Comparison of ENCODE assay signal across 3 cellular contexts in the genomic region with DNA sequence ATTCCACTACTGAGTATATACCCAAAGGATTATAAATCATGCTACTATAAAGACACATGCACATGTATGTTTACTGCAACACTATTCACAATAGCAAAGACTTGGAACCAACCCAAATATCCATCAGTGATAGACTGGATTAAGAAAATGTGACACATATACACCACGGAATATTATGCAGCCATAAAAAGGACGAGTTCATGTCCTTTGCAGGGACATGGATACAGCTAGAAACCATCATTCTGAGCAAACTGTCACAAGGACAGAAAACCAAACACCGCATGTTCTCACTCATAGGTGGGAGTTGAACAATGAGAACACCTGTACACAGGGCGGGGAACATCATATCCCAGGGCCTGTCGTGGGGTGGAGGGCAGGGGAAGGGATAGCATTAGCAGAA.
A peak's percentile ranks its signal among the peaks of the same experiment; 100 is the strongest.
DNase-seq lines count a peak whose midpoint lies in the region; ATAC-seq, FAIRE-seq and TF ChIP-seq lines count a peak whose summit lies in the region.
"Not testable (repeated sequence)": the region's sequence is repeated elsewhere in the genome, so short reads cannot be mapped to it uniquely, and the experiment has no call there.

No MANE protein-coding gene starts in this region.

- not testable (repeated sequence) for H3K9me3 Mint-ChIP-seq in neural crest cell

- intact Hi-C loops in K562 (cut with micrococcal nuclease), result not testable (repeated sequence)

- not testable (repeated sequence) for FAIRE-seq in K562 (lab: Jason Lieb, UNC)

- H3K9ac ChIP-seq in K562 (ENCODE audit: insufficient read depth in 1 of 2, low read depth in 2 of 2, low read length in 2 of 2), result not testable (repeated sequence)

- H3K36me3 Mint-ChIP-seq in neural crest cell (ENCODE audit: low read depth), result peaks cover 19% of the 10 kb centered on the region

- in situ Hi-C loops in K562 (cut with MboI), result not testable (repeated sequence)

- H3K79me2 ChIP-seq in K562 (ENCODE audit: control insufficient read depth, insufficient read depth, low read length), result not testable (repeated sequence)

- TF ChIP-seq POLR2A in K562 (conservative IDR thresholded peaks at IDR 0.05), result not testable (repeated sequence)

- H3K4me1 Mint-ChIP-seq in neural crest cell, result peaks cover 13% of the 10 kb centered on the region

- H4K20me1 ChIP-seq in K562 (replicated peaks; ENCODE audit: control insufficient read depth, insufficient read depth, low read length), result not testable (repeated sequence)

- not testable (repeated sequence) for BruUV-seq in K562 (replicated peaks; lab: Mats Ljungman, UMichigan)

- WGBS in K562 (ENCODE audit: insufficient coverage, low coverage, missing lambda C conversion rate), result 4% methylated on average over 5 of the region's 5 CpGs

- H3K4me2 ChIP-seq in K562 (ENCODE audit: insufficient read depth, low read length), result not testable (repeated sequence)

- not testable (repeated sequence) for TF ChIP-seq CTCF in HEK293 (tag by site-specific recombination; IDR thresholded peaks at IDR 0.05); K562 (IDR thresholded peaks at IDR 0.05 in 2 of 3, conservative IDR thresholded peaks at IDR 0.05 in 1 of 3; ENCODE audit: insufficient read depth in 2 of 3, low read depth in 1 of 3, low read length in 3 of 3); neural crest cell (conservative IDR thresholded peaks at IDR 0.05)

- not testable (repeated sequence) for DNase-seq in K562 (ENCODE audit: extremely low read depth in 1 of 4, low spot score in 3 of 4); neural crest cell (ENCODE audit: low read depth, low spot score)

- H3K9me1 ChIP-seq in K562 (ENCODE audit: control insufficient read depth, insufficient read depth, low read length), result not testable (repeated sequence)

- not testable (repeated sequence) for H3K27me3 Mint-ChIP-seq in neural crest cell (ENCODE audit: low read depth)

- H3K27ac ChIP-seq in HEK293 (ENCODE audit: extremely low read depth, low read depth, low read length); K562 (ENCODE audit: extremely low read depth, low read depth, low read length): not testable (repeated sequence)

- CTCF ChIA-PET in HEK293 (lab: Yijun Ruan, JAX); K562 (lab: Yijun Ruan, JAX; ENCODE audit: low intra/inter-chr PET ratio): not testable (repeated sequence)

- POLR2A ChIA-PET in HEK293 (lab: Yijun Ruan, JAX); K562 (lab: Yijun Ruan, JAX): not testable (repeated sequence)

- H3K4me3 ChIP-seq in HEK293 (ENCODE audit: low read depth, low read length); K562: not testable (repeated sequence)

- TF ChIP-seq EP300 in K562 (IDR thresholded peaks at IDR 0.05; ENCODE audit: low read length), result not testable (repeated sequence)

- not testable (repeated sequence) for H3K36me3 ChIP-seq in HEK293 (ENCODE audit: control insufficient read depth in 2 of 2, insufficient read depth in 1 of 2, low read length in 2 of 2); K562 (ENCODE audit: control insufficient read depth, insufficient read depth, low read length)

- H2AFZ ChIP-seq in K562 (ENCODE audit: low read depth, low read length), result not testable (repeated sequence)

- H3K27ac Mint-ChIP-seq in neural crest cell (ENCODE audit: unreplicated experiment), result peak overlapping the region; percentile 35

- not testable (repeated sequence) for ATAC-seq in K562

- not testable (repeated sequence) for H3K9me3 ChIP-seq in HEK293 (ENCODE audit: control insufficient read depth, insufficient read depth, low read depth, low read length); K562 (replicated peaks; ENCODE audit: control insufficient read depth, insufficient read depth, low read depth, low read length)

- H3K4me1 ChIP-seq in HEK293 (ENCODE audit: control insufficient read depth, insufficient read depth, low read length); K562 (replicated peaks in 1 of 2; ENCODE audit: control insufficient read depth in 2 of 2, insufficient read depth in 2 of 2, low read length in 2 of 2): not testable (repeated sequence)

- not testable (repeated sequence) for TF ChIP-seq RAD21 in K562 (CRISPR knock-in tag; conservative IDR thresholded peaks at IDR 0.05 in 1 of 2, IDR thresholded peaks at IDR 0.05 in 1 of 2)

- H3K27me3 ChIP-seq in K562 (ENCODE audit: control insufficient read depth in 2 of 2, insufficient read depth in 2 of 2, low read length in 2 of 2), result peaks cover 3 to 14% of the 10 kb centered on the region in 2 experiments; a peak in 1 of 5 replicates

- not testable (repeated sequence) for H3K4me3 Mint-ChIP-seq in neural crest cell

TF ChIP-seq in HEK293, 187 proteins besides CTCF, POLR2A, EP300 and RAD21:
- peak; percentile 83 for TF ChIP-seq ZNF146 (tag by site-specific recombination; IDR thresholded peaks at IDR 0.05)
TF ChIP-seq in HEK293: peak in this region for 1; not testable (repeated sequence) for 186.

TF ChIP-seq in K562, 482 proteins besides CTCF, POLR2A, EP300 and RAD21:
- TF ChIP-seq ZNF146 (CRISPR knock-in tag; IDR thresholded peaks at IDR 0.05; ENCODE audit: unreplicated experiment), result peak; percentile 58
